ENCODE assay signal across 13 cellular contexts in the genomic region with DNA sequence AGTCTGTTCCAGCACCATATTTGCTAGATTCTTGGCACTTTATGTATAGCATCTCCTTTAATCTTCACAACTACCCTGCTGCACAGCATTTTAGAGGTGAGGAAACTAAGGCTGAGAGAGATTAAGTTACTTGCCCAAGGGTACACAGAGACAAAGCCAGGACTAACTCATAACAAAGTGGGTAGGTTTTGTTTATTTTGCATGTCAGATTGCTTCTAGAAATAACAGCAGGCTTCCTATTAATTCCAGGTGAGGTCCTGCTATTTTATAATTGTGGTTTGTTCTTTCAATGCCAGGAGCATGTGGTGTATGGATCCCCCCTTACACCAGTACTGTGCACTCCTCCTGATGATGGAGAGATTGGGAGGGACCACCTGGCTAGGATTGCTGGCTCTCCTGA.
"Had no signal": no experiment of that assay in that cellular context is flagged by ENCODE, and none has a peak within 500 bp of the region (broad histone marks: within the 10 kb centered on the region; RNA-seq: fewer than 3 reads in every experiment).

No MANE protein-coding gene starts in this region.

- H3K27me3 ChIP-seq: esophagus squamous epithelium, left lung, sigmoid colon had no signal

- H3K4me3 ChIP-seq: esophagus squamous epithelium, left lung, sigmoid colon, thoracic aorta had no signal

- H3K9me3 ChIP-seq: esophagus squamous epithelium, left lung, sigmoid colon, thoracic aorta had no signal

- FAIRE-seq: keratinocyte had no signal

- H3K27ac ChIP-seq: left lung, thoracic aorta had no signal

- ATAC-seq: left lung, T-helper 17 cell had no signal

- H3K36me3 ChIP-seq: esophagus squamous epithelium, left lung, sigmoid colon, thoracic aorta had no signal

- DNase-seq: activated CD4-positive, alpha-beta T cell treated with anti-CD3 and anti-CD28 coated beads, Interleukin-2, amount 50 U/mL, for 4 hours; activated naive CD4-positive, alpha-beta T cell treated with anti-CD3 and anti-CD28 coated beads, Interleukin-2, amount 50 U/mL, for 16 hours; activated T-cell treated with anti-CD3 and anti-CD28 coated beads, Interleukin-2, amount 50 U/mL, for 1 hour; amniotic stem cell; esophagus squamous epithelium; foreskin fibroblast; left lung; mesenchymal stem cell; sigmoid colon; stimulated activated CD4-positive, alpha-beta T cell treated with anti-CD3 and anti-CD28 coated beads, Interleukin-4, amount 100 ng/mL, for 24 hours; T-helper 17 cell had no signal
